ENCODE assay signal across 8 cellular contexts in genomic region chr5:173888473-173889135, GRCh38. TPM values are rescaled to one million over a fixed set of nuclear protein-coding genes. Genes with fewer than 3 reads are reported as not detected.
DNase-seq lines count a peak whose midpoint lies in the region; ATAC-seq and FAIRE-seq lines count a peak whose summit lies in the region.

No MANE protein-coding gene starts in this region.

- no peaks in the 10 kb centered on the region for H3K27me3 Mint-ChIP-seq in activated naive CD8-positive, alpha-beta T cell

- H3K4me1 Mint-ChIP-seq in activated naive CD8-positive, alpha-beta T cell (ENCODE audit: low read depth), result peaks cover 81% of the 10 kb centered on the region

- no peaks in the 10 kb centered on the region for H3K27me3 ChIP-seq in HUES48 (ENCODE audit: control insufficient read depth, insufficient read depth, low read length)

- peak; percentile 13 to 24 for DNase-seq in AML-193 (lab: John Stamatoyannopoulos, UW)
- peak; percentile 21 for DNase-seq in hepatic stellate cell (ENCODE audit: low spot score)
- DNase-seq in frontal cortex (ENCODE audit: low spot score in 2 of 2), result no peak

- no peak overlapping the region for H3K9ac ChIP-seq in HUES48 (ENCODE audit: low read depth, low read length)

- H3K4me3 ChIP-seq in HUES48 (ENCODE audit: low read depth, low read length), result peak overlapping the region; percentile 77
- H3K4me3 ChIP-seq in skin epidermis, result peak overlapping the region; percentile 55 to 85 (median 76)

- no peaks in the 10 kb centered on the region for H3K9me3 Mint-ChIP-seq in activated naive CD8-positive, alpha-beta T cell (ENCODE audit: low read depth)

- H3K4me1 ChIP-seq in HUES48 (ENCODE audit: control insufficient read depth, insufficient read depth, low read length), result peaks cover 28% of the 10 kb centered on the region

- no peaks in the 10 kb centered on the region for H3K36me3 ChIP-seq in HUES48 (ENCODE audit: control insufficient read depth, insufficient read depth, low read length)

- H3K27ac Mint-ChIP-seq in activated naive CD8-positive, alpha-beta T cell, result peak overlapping the region; percentile 100

- no peak for FAIRE-seq in frontal cortex (lab: Jason Lieb, UNC)

- H3K36me3 Mint-ChIP-seq in activated naive CD8-positive, alpha-beta T cell, result peaks cover 4% of the 10 kb centered on the region

- H3K9me3 ChIP-seq in HUES48 (ENCODE audit: control insufficient read depth, insufficient read depth, low read length), result no peaks in the 10 kb centered on the region

- H3K27ac ChIP-seq in HUES48 (ENCODE audit: low read depth, low read length) (no peak overlapping the region), skin epidermis (peak overlapping the region; percentile 64 to 99 (median 94))

- no peak for ATAC-seq in GM18858 (IDR thresholded peaks at IDR 0.05; ENCODE audit: unreplicated experiment)
- ATAC-seq in GM18517 (IDR thresholded peaks at IDR 0.05; ENCODE audit: unreplicated experiment), result no peak

- H3K4me3 Mint-ChIP-seq in activated naive CD8-positive, alpha-beta T cell, result peak overlapping the region; percentile 100

RNA-seq across cellular contexts. Expression of gene CPEB4, which starts 0.5 kb away (rescaled TPM):
- total RNA-seq in frontal cortex, result 76.2 TPM

Comparison
In these comparisons a context has a peak if more than half of its experiments do, and no peak if none do; other contexts are left out.
1. DNase-seq: peak in AML-193 (2 of 2) and hepatic stellate cell (single experiment); none in frontal cortex (0 of 2).